In genomic region chr10:118259288-118259906, GRCh38 we compare ENCODE assay signal across 9 cellular contexts.
A peak's percentile ranks its signal among the peaks of the same experiment; 100 is the strongest.
DNase-seq lines count a peak whose midpoint lies in the region; ATAC-seq, FAIRE-seq and TF ChIP-seq lines count a peak whose summit lies in the region.
"Had no signal": no experiment of that assay in that cellular context is flagged by ENCODE, and none has a peak within 500 bp of the region (broad histone marks: within the 10 kb centered on the region; RNA-seq: fewer than 3 reads in every experiment).

No MANE protein-coding gene starts in this region.

- no peaks in the 10 kb centered on the region for H3K9me3 Mint-ChIP-seq in activated CD4-positive, alpha-beta T cell treated with anti-CD3 and anti-CD28 coated beads, Interleukin-2, amount 10 ng/mL, durations not matched to agents 7 days and 5 days
- H3K9me3 Mint-ChIP-seq: central memory CD8-positive, alpha-beta T cell had no signal

- 38 to 51% methylated on average over 4 of the region's 4 CpGs for WGBS in testis, 2 donors

- no peak overlapping the region for H3K4me2 ChIP-seq in keratinocyte (ENCODE audit: control insufficient read depth, extremely low read depth, insufficient read depth, low read depth, low read length)

- H3K4me1 ChIP-seq in keratinocyte (ENCODE audit: control insufficient read depth, extremely low read depth, insufficient read depth, low read length) = no peaks in the 10 kb centered on the region
- H3K4me1 ChIP-seq in testis = no peaks in the 10 kb centered on the region

- no peak overlapping the region for H3K4me3 Mint-ChIP-seq in activated CD4-positive, alpha-beta T cell treated with anti-CD3 and anti-CD28 coated beads, Interleukin-2, amount 10 ng/mL, durations not matched to agents 7 days and 5 days
- H3K4me3 Mint-ChIP-seq: central memory CD8-positive, alpha-beta T cell had no signal

- POLR2A ChIA-PET in AG04449 (lab: Yijun Ruan, JAX) = no interaction called here
- POLR2A ChIA-PET in activated CD4-positive, alpha-beta T cell treated with anti-CD3 and anti-CD28 coated beads, Interleukin-2, amount 10 ng/mL, durations not matched to agents 7 days and 5 days (lab: Charles Lee) = no interaction called here

- no peak for TF ChIP-seq POLR2A in testis (IDR thresholded peaks at IDR 0.05)

- dilution Hi-C loops in keratinocyte (cut with MboI; ENCODE audit: extremely low pct_ligation_motif_present, low sequenced_read_pairs) = no loop called here

- DNase-seq in AG04449 (ENCODE audit: low read depth, low spot score) (no peak), GM13976 (ENCODE audit: low spot score) (peak; percentile 31), keratinocyte (ENCODE audit: low read depth, low spot score) (no peak), testis (peak; percentile 63), hippocampal formation (lab: John Stamatoyannopoulos, UW) (no peak)
- peak; percentile 43 for DNase-seq in activated CD4-positive, alpha-beta T cell treated with anti-CD3 and anti-CD28 coated beads, Interleukin-2, amount 10 ng/mL, durations not matched to agents 7 days and 5 days

- H3K4me3 ChIP-seq in AG04449 (ENCODE audit: low read depth, low read length) = no peak overlapping the region
- no peak overlapping the region for H3K4me3 ChIP-seq in keratinocyte (ENCODE audit: control insufficient read depth in 2 of 3, extremely low read depth in 1 of 3, insufficient read depth in 2 of 3, low read depth in 1 of 3, low read length in 3 of 3)
- no peak overlapping the region for H3K4me3 ChIP-seq in testis

- H3K27ac ChIP-seq in keratinocyte (ENCODE audit: control insufficient read depth, insufficient read depth, low read length) (no peak overlapping the region), testis (no peak overlapping the region)

- H3K79me2 ChIP-seq in keratinocyte (ENCODE audit: control insufficient read depth, insufficient read depth, low read length) = no peaks in the 10 kb centered on the region

- no peaks in the 10 kb centered on the region for H3K4me1 Mint-ChIP-seq in activated CD4-positive, alpha-beta T cell treated with anti-CD3 and anti-CD28 coated beads, Interleukin-2, amount 10 ng/mL, durations not matched to agents 7 days and 5 days
- H3K4me1 Mint-ChIP-seq: central memory CD8-positive, alpha-beta T cell had no signal

- H3K36me3 Mint-ChIP-seq in activated CD4-positive, alpha-beta T cell treated with anti-CD3 and anti-CD28 coated beads, Interleukin-2, amount 10 ng/mL, durations not matched to agents 7 days and 5 days (ENCODE audit: low read depth) = no peaks in the 10 kb centered on the region

- CTCF ChIA-PET in AG04449 (lab: Yijun Ruan, JAX) = interaction anchor here (0.6 to 2.7 kb wide), 19 partner anchors 9 to 830 kb away, joined by 3 to 15 read pairs (median 4); no protein-coding TSS in a partner anchor
- CTCF ChIA-PET in activated CD4-positive, alpha-beta T cell treated with anti-CD3 and anti-CD28 coated beads, Interleukin-2, amount 10 ng/mL, durations not matched to agents 7 days and 5 days (lab: Charles Lee) = interaction anchor here (1.0 to 1.2 kb wide), 2 partner anchors 41 to 763 kb away, joined by 3 read pairs; no protein-coding TSS in a partner anchor

- H2AFZ ChIP-seq in keratinocyte (ENCODE audit: control insufficient read depth, low read length) = no peak overlapping the region

- H3K36me3 ChIP-seq in keratinocyte (ENCODE audit: control insufficient read depth in 2 of 2, extremely low read depth in 1 of 2, insufficient read depth in 2 of 2, low read length in 2 of 2) (no peaks in the 10 kb centered on the region), testis (ENCODE audit: low read depth, missing control alignments) (no peaks in the 10 kb centered on the region)

- H3K27me3 ChIP-seq in keratinocyte (ENCODE audit: control insufficient read depth, extremely low read depth, insufficient read depth, low read length) = no peaks in the 10 kb centered on the region
- H3K27me3 ChIP-seq in testis = no peaks in the 10 kb centered on the region

- no peaks in the 10 kb centered on the region for H4K20me1 ChIP-seq in keratinocyte (ENCODE audit: control insufficient read depth, extremely low read depth, insufficient read depth, low read length)

- no peak overlapping the region for H3K27ac Mint-ChIP-seq in activated CD4-positive, alpha-beta T cell treated with anti-CD3 and anti-CD28 coated beads, Interleukin-2, amount 10 ng/mL, durations not matched to agents 7 days and 5 days

- peaks cover 67% of the 10 kb centered on the region for H3K27me3 Mint-ChIP-seq in activated CD4-positive, alpha-beta T cell treated with anti-CD3 and anti-CD28 coated beads, Interleukin-2, amount 10 ng/mL, durations not matched to agents 7 days and 5 days

- no peak for ATAC-seq in HG03095 (IDR thresholded peaks at IDR 0.05; ENCODE audit: unreplicated experiment)

- FAIRE-seq in keratinocyte (lab: Jason Lieb, UNC) = peak; percentile 73

- H3K9me3 ChIP-seq in keratinocyte (ENCODE audit: control insufficient read depth, low read depth, low read length) = no peaks in the 10 kb centered on the region
- H3K9me3 ChIP-seq in testis = no peaks in the 10 kb centered on the region

- TF ChIP-seq CTCF in AG04449 (IDR thresholded peaks at IDR 0.05; ENCODE audit: insufficient read depth, low read length, missing control alignments) = peak; percentile 57
- TF ChIP-seq CTCF in GM13976 (IDR thresholded peaks at IDR 0.05; ENCODE audit: borderline replicate concordance, control extremely low read depth, extremely low read depth, insufficient read depth, missing control alignments) = peak; percentile 35
- peak; percentile 89 for TF ChIP-seq CTCF in LNCAP (IDR thresholded peaks at IDR 0.05)
- peak; percentile 72 to 83 (median 77) for TF ChIP-seq CTCF in keratinocyte (optimal IDR thresholded peaks at IDR 0.05 in 1 of 3, IDR thresholded peaks at IDR 0.05 in 1 of 3, conservative IDR thresholded peaks at IDR 0.05 in 1 of 3; ENCODE audit: extremely low read depth in 1 of 3, insufficient read depth in 2 of 3, low read length in 3 of 3)
- TF ChIP-seq CTCF in testis (IDR thresholded peaks at IDR 0.05) = peak; percentile 14 to 64 (median 53)

- no peak overlapping the region for H3K9ac ChIP-seq in keratinocyte (ENCODE audit: control insufficient read depth, extremely low read depth, insufficient read depth, low read length)

- in situ Hi-C loops in GM13976 (cut with MboI; ENCODE audit: low sequenced_read_pairs, unreplicated experiment) = no loop called here

- H3K9me1 ChIP-seq in keratinocyte (ENCODE audit: control insufficient read depth, extremely low read depth, insufficient read depth, low read length) = no peaks in the 10 kb centered on the region

- intact Hi-C loops in testis (cut with DNase I; ENCODE audit: low total_unique reads) = no loop called here

Comparison
In these comparisons a context has a peak if more than half of its experiments do, and no peak if none do; other contexts are left out.
1. DNase-seq: peak in GM13976 (single experiment), activated CD4-positive, alpha-beta T cell treated with anti-CD3 and anti-CD28 coated beads, Interleukin-2, amount 10 ng/mL, durations not matched to agents 7 days and 5 days (single experiment) and testis (single experiment); none in AG04449 (single experiment), keratinocyte (single experiment) and hippocampal formation (0 of 2).
2. CTCF ChIP-seq: peak in every context shown above with its lines; median percentile 89 in LNCAP; 77 in keratinocyte; 57 in AG04449; 53 in testis; 35 in GM13976.